Comparison of ENCODE assay signal across 14 cellular contexts in the genomic region with DNA sequence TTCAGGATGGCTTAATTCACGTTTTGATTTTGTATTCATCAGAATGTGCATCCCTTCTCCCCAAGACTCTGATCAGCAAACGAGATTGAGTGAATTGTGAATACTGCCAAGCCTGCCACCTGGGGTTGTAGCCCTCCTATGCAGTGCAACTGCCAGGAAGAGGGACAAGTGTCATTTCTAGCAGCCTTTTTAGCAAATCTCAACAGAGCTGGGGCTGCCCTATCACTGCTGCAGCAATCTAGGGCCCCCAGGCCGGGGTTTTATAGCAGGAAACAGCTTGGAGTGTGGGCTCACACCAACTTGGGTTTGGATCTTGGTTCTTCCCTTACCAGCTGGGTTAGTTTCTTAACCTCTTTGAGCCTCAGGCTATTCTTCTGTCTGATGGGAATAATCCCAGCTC. TPM values are rescaled to one million over a fixed set of nuclear protein-coding genes. Genes with fewer than 3 reads are reported as not detected.
DNase-seq lines count a peak whose midpoint lies in the region; ATAC-seq and TF ChIP-seq lines count a peak whose summit lies in the region.
"Had no signal": no experiment of that assay in that cellular context is flagged by ENCODE, and none has a peak within 500 bp of the region (broad histone marks: within the 10 kb centered on the region; RNA-seq: fewer than 3 reads in every experiment).

No MANE protein-coding gene starts in this region.

- ATAC-seq in HG02870 (IDR thresholded peaks at IDR 0.05; ENCODE audit: unreplicated experiment) (peak; percentile 22), GM18517 (IDR thresholded peaks at IDR 0.05; ENCODE audit: unreplicated experiment) (no peak)
- ATAC-seq: SK-N-SH treated with all-trans-retinoic acid at 6 μM for 48 hours had no signal

- no peak for TF ChIP-seq POLR2A in stomach (IDR thresholded peaks at IDR 0.05)

- intact Hi-C loops in stomach (cut with DNase I; ENCODE audit: low total_unique reads), result no loop called here

- H3K4me1 ChIP-seq in stomach, result peaks cover 0 to 11% (median 0%) of the 10 kb centered on the region in 4 donors
- H3K4me1 ChIP-seq: right lobe of liver had no signal

- no peak overlapping the region for H3K4me3 ChIP-seq in stomach

- H3K36me3 ChIP-seq in stomach, result no peaks in the 10 kb centered on the region
- H3K36me3 ChIP-seq: right lobe of liver had no signal

- TF ChIP-seq EP300 in stomach (IDR thresholded peaks at IDR 0.05), result no peak

- DNase-seq in activated CD8-positive, alpha-beta memory T cell treated with anti-CD3 and anti-CD28 coated beads for 24 hours, result peak; percentile 47
- no peak for DNase-seq in activated CD8-positive, alpha-beta memory T cell treated with anti-CD3 and anti-CD28 coated beads, Interleukin-2, amount 50 U/mL, for 4 hours
- DNase-seq in caudate nucleus (lab: John Stamatoyannopoulos, UW) (no peak), stomach (peak; percentile 20), cortex of kidney (lab: John Stamatoyannopoulos, UW) (no peak)
- no peak for DNase-seq in effector CD8-positive, alpha-beta T cell (lab: John Stamatoyannopoulos, UW)
- DNase-seq: NCI-H345; stimulated activated CD8-positive, alpha-beta memory T cell treated with anti-CD3 and anti-CD28 coated beads, Interleukin-4, amount 100 ng/mL, for 48 hours had no signal

- no peak for TF ChIP-seq CTCF in stomach (IDR thresholded peaks at IDR 0.05)

- H3K27ac ChIP-seq in caudate nucleus (ENCODE audit: low read depth, low read length) (peak overlapping the region; percentile 30), stomach (peak overlapping the region in 2 of 5 donors; percentile 33 to 55)

- H3K9me3 ChIP-seq in stomach, result no peaks in the 10 kb centered on the region
- H3K9me3 ChIP-seq: right lobe of liver had no signal

- H3K27me3 ChIP-seq in stomach, result peaks cover 0 to 7% (median 0%) of the 10 kb centered on the region in 3 donors
- H3K27me3 ChIP-seq: right lobe of liver had no signal

- 50 to 56% (median 54%) methylated on average over 3 of the region's 3 CpGs for WGBS in stomach, 5 donors

RNA-seq across cellular contexts. Expression of a gene that starts 4.0 kb away (rescaled TPM):
- total RNA-seq in stomach, result 100 to 1,000 TPM in 1 of 5 donors, 10 to 100 TPM in 4; 17.8 to 235 (median 34.9) TPM
- polyA plus RNA-seq in stomach, result 10 to 100 TPM in 1 of 3 donors, 1 to 10 TPM in 2; 3.0 to 10.2 (median 8.5) TPM
- total RNA-seq: activated CD8-positive, alpha-beta memory T cell treated with anti-CD3 and anti-CD28 coated beads for 36 hours had no signal
- polyA plus RNA-seq: keratinocyte had no signal

Comparison
In these comparisons a context has a peak if more than half of its experiments do, and no peak if none do; other contexts are left out.
1. DNase-seq: peak in activated CD8-positive, alpha-beta memory T cell treated with anti-CD3 and anti-CD28 coated beads for 24 hours (single experiment) and stomach (single experiment); none in activated CD8-positive, alpha-beta memory T cell treated with anti-CD3 and anti-CD28 coated beads, Interleukin-2, amount 50 U/mL, for 4 hours (single experiment), caudate nucleus (0 of 61), effector CD8-positive, alpha-beta T cell (single experiment) and cortex of kidney (single experiment).